In the genomic region with DNA sequence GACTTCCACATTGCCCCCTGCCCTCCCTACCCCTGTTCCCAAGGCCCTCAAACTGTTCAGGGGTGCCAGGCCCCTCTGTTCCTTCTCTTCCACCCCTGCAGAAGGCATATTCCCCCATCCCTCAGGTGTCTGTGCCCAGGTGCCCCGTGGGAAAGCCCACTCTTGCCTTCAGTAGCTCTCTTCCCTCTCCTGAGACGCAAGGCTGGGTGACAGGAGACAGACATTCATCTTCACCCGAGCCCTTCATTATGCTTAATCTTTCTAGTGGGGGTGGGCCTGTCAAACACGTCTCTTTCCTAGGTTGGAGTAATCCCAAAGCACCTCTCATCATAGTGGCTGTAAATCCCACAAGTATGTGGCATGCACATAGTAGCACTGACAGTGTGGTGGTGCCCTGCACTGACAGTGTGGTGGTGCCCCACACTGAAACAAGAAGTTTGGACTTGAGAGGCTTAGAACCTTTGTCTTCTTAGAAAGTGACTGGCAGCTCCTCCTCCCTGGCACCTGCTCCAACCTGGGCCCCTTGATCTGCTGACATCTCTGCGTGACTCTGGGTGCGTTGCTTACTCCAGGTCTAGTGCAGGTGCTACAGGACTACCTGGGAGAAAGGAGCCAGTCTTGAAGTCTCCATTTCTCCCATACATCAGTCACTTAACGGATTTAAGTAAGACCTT, we compare ENCODE assay signal across 14 cellular contexts. TPM values are rescaled to one million over a fixed set of nuclear protein-coding genes. Genes with fewer than 3 reads are reported as not detected.
DNase-seq lines count a peak whose midpoint lies in the region; ATAC-seq and TF ChIP-seq lines count a peak whose summit lies in the region.
"Had no signal": no experiment of that assay in that cellular context is flagged by ENCODE, and none has a peak within 500 bp of the region (broad histone marks: within the 10 kb centered on the region; RNA-seq: fewer than 3 reads in every experiment).

No MANE protein-coding gene starts in this region.

- peak overlapping the region; percentile 78; the same call in 1 of the 2 replicates for H2AFZ ChIP-seq in GM23248

- no peaks in the 10 kb centered on the region for H3K27me3 Mint-ChIP-seq in naive thymus-derived CD4-positive, alpha-beta T cell
- H3K27me3 Mint-ChIP-seq: naive B cell had no signal

- in situ Hi-C loops in GM23248 (cut with MboI), result no loop called here

- no peak overlapping the region for H3K4me2 ChIP-seq in GM23248 (ENCODE audit: unreplicated experiment)

- no peak for ATAC-seq in naive thymus-derived CD4-positive, alpha-beta T cell
- no peak for ATAC-seq in GM21447 (IDR thresholded peaks at IDR 0.05; ENCODE audit: unreplicated experiment)
- ATAC-seq in HG03097 (IDR thresholded peaks at IDR 0.05; ENCODE audit: low FRiP score, unreplicated experiment), result no peak
- ATAC-seq in GM19351 (IDR thresholded peaks at IDR 0.05; ENCODE audit: unreplicated experiment), result no peak

- H3K27ac ChIP-seq in GM23248 (peak overlapping the region; percentile 92), caudate nucleus (ENCODE audit: low read depth, low read length) (peak overlapping the region; percentile 95), testis (peak overlapping the region; percentile 88 to 97), RWPE1 (no peak overlapping the region)
- H3K27ac ChIP-seq in naive thymus-derived CD4-positive, alpha-beta T cell (ENCODE audit: low read depth, low read length), result no peak overlapping the region

- 75 to 79% methylated on average over 7 of the region's 7 CpGs for WGBS in GM23248 (ENCODE audit: low coverage in 1 of 2, low lambda C conversion rate in 2 of 2, missing lambda C conversion rate in 2 of 2), 2 experiments
- 84 to 87% methylated on average over 4 to 7 of the region's 7 CpGs for WGBS in testis, 2 donors

- H3K27me3 ChIP-seq in GM23248 (replicated peaks; ENCODE audit: insufficient read depth) (no peaks in the 10 kb centered on the region), testis (no peaks in the 10 kb centered on the region)
- no peaks in the 10 kb centered on the region for H3K27me3 ChIP-seq in naive thymus-derived CD4-positive, alpha-beta T cell (ENCODE audit: control insufficient read depth in 2 of 2, insufficient read depth in 2 of 2, low read length in 2 of 2)

- no peaks in the 10 kb centered on the region for H4K20me1 ChIP-seq in GM23248 (ENCODE audit: insufficient read depth)

- TF ChIP-seq CTCF in testis (IDR thresholded peaks at IDR 0.05), result no peak
- no peak for TF ChIP-seq CTCF in RWPE1 (conservative IDR thresholded peaks at IDR 0.05; ENCODE audit: low read depth)

- H3K9ac ChIP-seq in GM23248, result peak overlapping the region; percentile 65

- H3K27ac Mint-ChIP-seq in naive thymus-derived CD4-positive, alpha-beta T cell, result peak overlapping the region in 6 of 9 donors; percentile 17 to 79 (median 56)
- H3K27ac Mint-ChIP-seq: activated CD4-positive, alpha-beta memory T cell treated with anti-CD3 and anti-CD28 coated beads, Interleukin-2, amount 10 ng/mL, durations not matched to agents 7 days and 5 days had no signal

- intact Hi-C loops in naive thymus-derived CD4-positive, alpha-beta T cell (cut with micrococcal nuclease), result no loop called here
- intact Hi-C loops in testis (cut with DNase I; ENCODE audit: low total_unique reads), result loop anchor here (10.0 kb wide), 2 partner anchors 72 to 108 kb away; partner anchors contain the start of gene WNK1

- H3K9me3 ChIP-seq in GM23248 (ENCODE audit: low read depth) (no peaks in the 10 kb centered on the region), testis (no peaks in the 10 kb centered on the region)
- no peaks in the 10 kb centered on the region for H3K9me3 ChIP-seq in naive thymus-derived CD4-positive, alpha-beta T cell (ENCODE audit: control insufficient read depth in 2 of 3, low read length in 3 of 3)

- CTCF ChIA-PET in naive thymus-derived CD4-positive, alpha-beta T cell (lab: Charles Lee), result no interaction called here
- CTCF ChIA-PET in RWPE1 (lab: Yijun Ruan, JAX), result no interaction called here

- peaks cover 0 to 13% (median 0%) of the 10 kb centered on the region in 5 donors for H3K36me3 Mint-ChIP-seq in naive thymus-derived CD4-positive, alpha-beta T cell

- H3K4me3 Mint-ChIP-seq in naive thymus-derived CD4-positive, alpha-beta T cell, result peak overlapping the region in 1 of 10 donors; percentile 60
- H3K4me3 Mint-ChIP-seq: activated CD4-positive, alpha-beta memory T cell treated with anti-CD3 and anti-CD28 coated beads, Interleukin-2, amount 10 ng/mL, durations not matched to agents 7 days and 5 days had no signal

- DNase-seq in GM23248 (no peak), caudate nucleus (lab: John Stamatoyannopoulos, UW) (peak in 9 of 61 donors; percentile 17 to 43 (median 25)), testis (no peak), RWPE1 (ENCODE audit: low spot score) (no peak)
- DNase-seq in naive thymus-derived CD4-positive, alpha-beta T cell, result no peak
- DNase-seq: activated CD4-positive, alpha-beta memory T cell treated with anti-CD3 and anti-CD28 coated beads, Interleukin-2, amount 10 ng/mL, durations not matched to agents 7 days and 5 days; activated naive CD4-positive, alpha-beta T cell; naive B cell; NCI-H1092; stimulated activated CD4-positive, alpha-beta T cell treated with anti-CD3 and anti-CD28 coated beads, Interleukin-15, amount 100 ng/mL, for 24 hours; T1000 had no signal

- no peaks in the 10 kb centered on the region for H3K9me2 ChIP-seq in GM23248 (ENCODE audit: insufficient read depth)

- peaks cover 8 to 48% (median 30%) of the 10 kb centered on the region in 7 donors for H3K4me1 Mint-ChIP-seq in naive thymus-derived CD4-positive, alpha-beta T cell

- H3K4me1 ChIP-seq in GM23248 (ENCODE audit: insufficient read depth), result peaks cover 43% of the 10 kb centered on the region
- peaks cover 11% of the 10 kb centered on the region in 2 donors for H3K4me1 ChIP-seq in naive thymus-derived CD4-positive, alpha-beta T cell (ENCODE audit: control insufficient read depth in 2 of 2, insufficient read depth in 2 of 2, low read length in 2 of 2)
- peaks cover 30% of the 10 kb centered on the region for H3K4me1 ChIP-seq in testis

- POLR2A ChIA-PET in naive thymus-derived CD4-positive, alpha-beta T cell (lab: Charles Lee), result no interaction called here
- POLR2A ChIA-PET in RWPE1 (lab: Yijun Ruan, JAX; ENCODE audit: low non-redundant PET), result no interaction called here

- no peaks in the 10 kb centered on the region for H3K9me3 Mint-ChIP-seq in naive thymus-derived CD4-positive, alpha-beta T cell
- H3K9me3 Mint-ChIP-seq: activated CD4-positive, alpha-beta memory T cell treated with anti-CD3 and anti-CD28 coated beads, Interleukin-2, amount 10 ng/mL, durations not matched to agents 7 days and 5 days had no signal

- H3K36me3 ChIP-seq in GM23248 (ENCODE audit: low read depth), result no peaks in the 10 kb centered on the region
- H3K36me3 ChIP-seq in naive thymus-derived CD4-positive, alpha-beta T cell (ENCODE audit: control insufficient read depth in 2 of 3, insufficient read depth in 3 of 3, low read length in 3 of 3), result no peaks in the 10 kb centered on the region
- H3K36me3 ChIP-seq in testis (ENCODE audit: low read depth, missing control alignments), result no peaks in the 10 kb centered on the region

- peaks cover 36% of the 10 kb centered on the region for H3F3A ChIP-seq in GM23248 (ENCODE audit: insufficient read depth)

- H3K4me3 ChIP-seq in GM23248 (no peak overlapping the region), testis (no peak overlapping the region)
- no peak overlapping the region for H3K4me3 ChIP-seq in naive thymus-derived CD4-positive, alpha-beta T cell (ENCODE audit: low read length)

- TF ChIP-seq POLR2A in testis (IDR thresholded peaks at IDR 0.05), result no peak

- H3K79me2 ChIP-seq in GM23248 (ENCODE audit: insufficient read depth), result no peaks in the 10 kb centered on the region

RNA-seq across cellular contexts. Expression of gene NINJ2, which starts 16.1 kb away (rescaled TPM):
- 5.2 and 5.9 TPM in 2 replicates for total RNA-seq in GM23248 (2014; rRNA removed; shearing (Covaris generic))
- polyA plus RNA-seq in GM23248 (2016; fragmentation: Nextera tagmentation; extraction: Ambion mirVana), result 4.9 and 6.4 TPM in 2 replicates
- total RNA-seq in naive thymus-derived CD4-positive, alpha-beta T cell, result 10 to 100 TPM in 1 of 5 experiments, 1 to 10 TPM in 3, under 1 TPM in 1; 0.84 to 11.2 (median 2.1) TPM
- 10 to 100 TPM in 1 of 2 donors, 1 to 10 TPM in 1; 8.8 to 10.0 TPM for polyA plus RNA-seq in naive thymus-derived CD4-positive, alpha-beta T cell
- 10 to 100 TPM in 1 of 2 donors, 1 to 10 TPM in 1; 9.2 to 17.3 TPM for total RNA-seq in testis
- polyA plus RNA-seq in testis (ENCODE audit: insufficient read depth, low read depth, low replicate concordance), result 11.2 TPM

Comparison
In these comparisons a context has a peak if more than half of its experiments do, and no peak if none do; other contexts are left out.
1. H3K27ac ChIP-seq: peak in GM23248 (single experiment), caudate nucleus (single experiment) and testis (2 of 2); none in naive thymus-derived CD4-positive, alpha-beta T cell (single experiment) and RWPE1 (single experiment).